ENCODE assay signal across 8 cellular contexts in the genomic region with DNA sequence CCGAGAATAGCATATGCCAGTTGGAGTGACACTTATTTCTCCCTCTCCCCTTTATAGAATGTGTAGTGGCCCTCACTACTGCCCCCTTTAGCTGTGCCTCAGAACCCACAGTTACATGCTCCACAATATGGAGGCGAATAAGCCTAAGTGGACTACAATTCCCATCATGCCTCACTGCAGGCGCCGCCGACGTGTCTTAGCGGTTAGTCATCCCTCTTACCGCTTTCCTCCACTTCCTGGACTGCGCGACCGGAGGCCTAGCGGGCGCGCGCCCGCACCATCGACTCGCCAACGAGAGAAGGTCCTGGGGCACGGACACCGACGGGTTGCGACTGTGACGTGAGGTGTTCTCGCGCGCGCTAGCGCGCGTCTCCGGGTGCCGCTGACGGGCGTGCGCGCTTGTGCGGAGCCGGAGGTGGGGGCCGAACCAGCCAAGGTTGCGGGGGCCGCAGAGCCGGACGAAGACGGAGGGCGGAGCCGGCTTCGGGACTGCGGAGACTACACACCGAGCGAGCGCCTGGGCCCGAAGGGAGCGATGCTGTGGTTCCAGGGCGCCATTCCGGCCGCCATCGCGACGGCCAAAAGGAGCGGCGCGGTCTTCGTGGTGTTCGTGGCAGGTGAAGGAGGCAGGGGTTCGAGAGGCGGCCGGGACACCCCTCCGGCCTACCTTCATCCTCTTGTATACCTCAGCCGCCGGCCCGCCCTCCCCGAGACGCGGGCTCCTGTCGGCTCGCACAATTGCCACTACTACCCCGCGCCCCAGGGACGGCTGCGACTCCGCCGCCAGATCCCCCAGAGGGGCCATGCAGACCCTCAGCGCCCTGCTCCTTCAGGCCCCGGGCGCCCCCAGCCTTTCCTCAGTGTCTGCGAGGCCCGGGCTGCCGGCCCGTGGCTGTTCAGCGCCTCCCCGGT.
DNase-seq lines count a peak whose midpoint lies in the region; ATAC-seq lines count a peak whose summit lies in the region.

A gene with protein sequence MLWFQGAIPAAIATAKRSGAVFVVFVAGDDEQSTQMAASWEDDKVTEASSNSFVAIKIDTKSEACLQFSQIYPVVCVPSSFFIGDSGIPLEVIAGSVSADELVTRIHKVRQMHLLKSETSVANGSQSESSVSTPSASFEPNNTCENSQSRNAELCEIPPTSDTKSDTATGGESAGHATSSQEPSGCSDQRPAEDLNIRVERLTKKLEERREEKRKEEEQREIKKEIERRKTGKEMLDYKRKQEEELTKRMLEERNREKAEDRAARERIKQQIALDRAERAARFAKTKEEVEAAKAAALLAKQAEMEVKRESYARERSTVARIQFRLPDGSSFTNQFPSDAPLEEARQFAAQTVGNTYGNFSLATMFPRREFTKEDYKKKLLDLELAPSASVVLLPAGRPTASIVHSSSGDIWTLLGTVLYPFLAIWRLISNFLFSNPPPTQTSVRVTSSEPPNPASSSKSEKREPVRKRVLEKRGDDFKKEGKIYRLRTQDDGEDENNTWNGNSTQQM (plus strand): TSS at position 461 of the 912 bp plus-strand sequence. CDS start 75 bp downstream, at position 536.

- peaks cover 33% of the 10 kb centered on the region for H3K4me1 Mint-ChIP-seq in central memory CD8-positive, alpha-beta T cell

- no peaks in the 10 kb centered on the region for H3K27me3 Mint-ChIP-seq in central memory CD8-positive, alpha-beta T cell

- H3K9me3 Mint-ChIP-seq in central memory CD8-positive, alpha-beta T cell: no peaks in the 10 kb centered on the region

- ATAC-seq in GM18909 (IDR thresholded peaks at IDR 0.05; ENCODE audit: poor library complexity, unreplicated experiment) (peak; percentile 94), HG03196 (IDR thresholded peaks at IDR 0.05; ENCODE audit: unreplicated experiment) (peak; percentile 94)
- peak; percentile 95 for ATAC-seq in central memory CD8-positive, alpha-beta T cell (replicated peaks; ENCODE audit: extremely low read depth, poor library complexity, severe bottlenecking)

- H3K4me3 Mint-ChIP-seq in central memory CD8-positive, alpha-beta T cell: peak within 1 kb of the TSS; percentile 90

- H3K36me3 Mint-ChIP-seq in central memory CD8-positive, alpha-beta T cell (ENCODE audit: insufficient read depth): peaks cover 14% of the 10 kb centered on the region

- DNase-seq in AG08396 (ENCODE audit: low spot score) (peak; percentile 97), NCI-H345 (lab: John Stamatoyannopoulos, UW) (peak; percentile 99), iris pigment epithelial cell (ENCODE audit: low read depth) (peak; percentile 100)
- peak; percentile 85 to 93 (median 90) for DNase-seq in activated CD4-positive, CD25-positive, alpha-beta regulatory T cell (lab: John Stamatoyannopoulos, UW)
- DNase-seq in central memory CD8-positive, alpha-beta T cell (ENCODE audit: low spot score in 2 of 2): peak; percentile 66 to 88
- peak; percentile 91 for DNase-seq in stimulated activated CD4-positive, alpha-beta T cell treated with anti-CD3 and anti-CD28 coated beads, Interleukin-12 subunit alpha, Interleukin-12 subunit beta, amount 100 ng/mL, for 4 hours

- peak within 1 kb of the TSS; percentile 96 for H3K27ac Mint-ChIP-seq in central memory CD8-positive, alpha-beta T cell (ENCODE audit: low read depth)

Comparison
In these comparisons a context has a peak if more than half of its experiments do, and no peak if none do; other contexts are left out.
1. Peak in every context shown above with its lines: DNase-seq and ATAC-seq.